ENCODE assay signal across 8 cellular contexts in genomic region chr22:40345801-40346177, GRCh38. TPM values are rescaled to one million over a fixed set of nuclear protein-coding genes. Genes with fewer than 3 reads are reported as not detected.
DNase-seq lines count a peak whose midpoint lies in the region; ATAC-seq lines count a peak whose summit lies in the region.

No MANE protein-coding gene starts in this region.

- no peaks in the 10 kb centered on the region for H3K9me3 ChIP-seq in SJCRH30 (replicated peaks)
- H3K9me3 ChIP-seq in skeletal muscle tissue (ENCODE audit: control insufficient read depth in 3 of 3, low read length in 3 of 3) = no peaks in the 10 kb centered on the region

- H3K27ac ChIP-seq in SJCRH30 (peak overlapping the region; percentile 90), skeletal muscle tissue (ENCODE audit: low read depth, low read length) (peak overlapping the region; percentile 89)

- H3K27me3 ChIP-seq in SJCRH30 (no peaks in the 10 kb centered on the region), skeletal muscle tissue (ENCODE audit: control insufficient read depth in 3 of 3, insufficient read depth in 3 of 3, low read length in 3 of 3) (no peaks in the 10 kb centered on the region)

- H3K36me3 Mint-ChIP-seq in activated naive CD4-positive, alpha-beta T cell treated with anti-CD3 and anti-CD28 coated beads, Interleukin-2, amount 50 U/mL, for 72 hours = peaks cover 20% of the 10 kb centered on the region in 2 donors

- H3K36me3 ChIP-seq in SJCRH30 (peaks cover 9% of the 10 kb centered on the region), skeletal muscle tissue (ENCODE audit: control insufficient read depth in 3 of 3, insufficient read depth in 3 of 3, low read length in 3 of 3) (peaks cover 6 to 12% (median 7%) of the 10 kb centered on the region in 3 donors)

- peak overlapping the region; percentile 87 to 97 (median 96) for H3K9ac ChIP-seq in skeletal muscle tissue (ENCODE audit: low read depth in 1 of 3, low read length in 3 of 3)

- H3K4me1 ChIP-seq in SJCRH30 (no peaks in the 10 kb centered on the region; the same call in 1 of the 2 replicates), skeletal muscle tissue (ENCODE audit: control insufficient read depth in 3 of 3, insufficient read depth in 3 of 3, low read length in 3 of 3) (peaks cover 21 to 49% (median 32%) of the 10 kb centered on the region in 3 donors)

- intact Hi-C loops in left ventricle myocardium superior (cut with micrococcal nuclease) = no loop called here

- DNase-seq in NCI-H2196 (lab: John Stamatoyannopoulos, UW; ENCODE audit: unreplicated experiment) (peak; percentile 30), NCI-H2196 treated with DMSO at 0.1 percent for 48 hours (lab: John Stamatoyannopoulos, UW; ENCODE audit: unreplicated experiment) (no peak), SJCRH30 (peak in 1 of 2 experiments; percentile 44), left ventricle myocardium superior (peak; percentile 49)
- peak; percentile 56 to 61 for DNase-seq in activated naive CD4-positive, alpha-beta T cell treated with anti-CD3 and anti-CD28 coated beads, Interleukin-2, amount 50 U/mL, for 72 hours (ENCODE audit: low spot score in 2 of 2)

- ATAC-seq in HG03108 (IDR thresholded peaks at IDR 0.05; ENCODE audit: unreplicated experiment) = peak; percentile 16
- peak; percentile 48 to 60 for ATAC-seq in activated naive CD4-positive, alpha-beta T cell treated with anti-CD3 and anti-CD28 coated beads, Interleukin-2, amount 50 U/mL, for 72 hours
- peak; percentile 22 for ATAC-seq in left ventricle myocardium superior
- ATAC-seq in GM19463 (IDR thresholded peaks at IDR 0.05; ENCODE audit: unreplicated experiment) = no peak

- peak overlapping the region; percentile 97 to 98 for H3K27ac Mint-ChIP-seq in activated naive CD4-positive, alpha-beta T cell treated with anti-CD3 and anti-CD28 coated beads, Interleukin-2, amount 50 U/mL, for 72 hours

- peak overlapping the region; percentile 94 for H3K4me3 ChIP-seq in SJCRH30
- peak overlapping the region; percentile 94 to 97 (median 96) for H3K4me3 ChIP-seq in skeletal muscle tissue (ENCODE audit: low read length in 3 of 3)

- no peaks in the 10 kb centered on the region for H3K9me3 Mint-ChIP-seq in activated naive CD4-positive, alpha-beta T cell treated with anti-CD3 and anti-CD28 coated beads, Interleukin-2, amount 50 U/mL, for 72 hours

RNA-seq across cellular contexts. Expression of gene ADSL, which starts 0.5 kb away (rescaled TPM):
- total RNA-seq in SJCRH30 (2014; rRNA removed; shearing (Covaris generic)) = 134 TPM in 2 replicates
- 100 to 1,000 TPM in 1 of 2 donors, 10 to 100 TPM in 1; 97.4 to 135 TPM for total RNA-seq in activated naive CD4-positive, alpha-beta T cell treated with anti-CD3 and anti-CD28 coated beads, Interleukin-2, amount 50 U/mL, for 72 hours
- total RNA-seq in left ventricle myocardium superior (56.6 TPM), skeletal muscle tissue (281 TPM)

RNA-seq across cellular contexts. Expression of gene SGSM3, which starts 24.6 kb away (rescaled TPM):
- total RNA-seq in SJCRH30 (2014; rRNA removed; shearing (Covaris generic)) = 17.0 and 25.1 TPM in 2 replicates
- 10 to 100 TPM; 31.8 to 50.2 TPM for total RNA-seq in activated naive CD4-positive, alpha-beta T cell treated with anti-CD3 and anti-CD28 coated beads, Interleukin-2, amount 50 U/mL, for 72 hours
- total RNA-seq in left ventricle myocardium superior = 40.8 TPM
- total RNA-seq in skeletal muscle tissue = 29.7 TPM
